2 cellular contexts compared by ENCODE assay signal in genomic region chr13:110348309-110348625, GRCh38.
TF ChIP-seq lines count a peak whose summit lies in the region.

No MANE protein-coding gene starts in this region.

TF ChIP-seq in IMR-90, 13 proteins besides CTCF, POLR2A, EP300 and RAD21:
- TF ChIP-seq MAZ (IDR thresholded peaks at IDR 0.05; ENCODE audit: borderline replicate concordance, low read depth, low read length) (no peak), RCOR1 (IDR thresholded peaks at IDR 0.05; ENCODE audit: insufficient replicate concordance, low read length) (no peak), SMC3 (IDR thresholded peaks at IDR 0.05; ENCODE audit: low read depth, low read length) (no peak), CEBPB (IDR thresholded peaks at IDR 0.05; ENCODE audit: low read depth, low read length) (no peak), MXI1 (IDR thresholded peaks at IDR 0.05; ENCODE audit: borderline replicate concordance, low read depth, low read length) (no peak), MAFK (IDR thresholded peaks at IDR 0.05; ENCODE audit: low read depth, low read length) (no peak), FOS (IDR thresholded peaks at IDR 0.05; ENCODE audit: low read depth, low read length) (no peak), BHLHE40 (IDR thresholded peaks at IDR 0.05; ENCODE audit: low read depth, low read length) (no peak), CHD1 (IDR thresholded peaks at IDR 0.05; ENCODE audit: low read depth, low read length) (no peak), NFE2L2 (IDR thresholded peaks at IDR 0.05; ENCODE audit: low read depth, low read length) (no peak), RFX5 (IDR thresholded peaks at IDR 0.05; ENCODE audit: low read depth, low read length) (no peak), ELK1 (IDR thresholded peaks at IDR 0.05; ENCODE audit: borderline replicate concordance, low read depth, low read length) (no peak), USF2 (IDR thresholded peaks at IDR 0.05; ENCODE audit: low read depth, low read length) (no peak)
TF ChIP-seq in IMR-90: peak in this region for 0.

TF ChIP-seq in HepG2, 621 proteins besides CTCF, POLR2A, EP300 and RAD21:
- TF ChIP-seq TBP (CRISPR knock-in tag; IDR thresholded peaks at IDR 0.05): no peak
- no peak for TF ChIP-seq GABPA (IDR thresholded peaks at IDR 0.05; ENCODE audit: low read depth, low read length)
- no peak for TF ChIP-seq GABPA (CRISPR knock-in tag; IDR thresholded peaks at IDR 0.05; ENCODE audit: low read depth)
- TF ChIP-seq HIVEP1 (CRISPR knock-in tag; IDR thresholded peaks at IDR 0.05): no peak
- no peak for TF ChIP-seq ZNF883 (CRISPR knock-in tag; IDR thresholded peaks at IDR 0.05; ENCODE audit: not compliant biosample characterization)
- no peak for TF ChIP-seq DRAP1 (CRISPR knock-in tag; IDR thresholded peaks at IDR 0.05)
- no peak for TF ChIP-seq ZNF382 (CRISPR knock-in tag; IDR thresholded peaks at IDR 0.05; ENCODE audit: borderline replicate concordance)
- TF ChIP-seq ZBTB39 (CRISPR knock-in tag; IDR thresholded peaks at IDR 0.05): no peak
- no peak for TF ChIP-seq ZNF766 (CRISPR knock-in tag; IDR thresholded peaks at IDR 0.05; ENCODE audit: borderline replicate concordance)
- TF ChIP-seq DDIT3 (CRISPR knock-in tag; IDR thresholded peaks at IDR 0.05): no peak
- TF ChIP-seq CHD2 (IDR thresholded peaks at IDR 0.05; ENCODE audit: low read depth, low read length): no peak
- no peak for TF ChIP-seq ZNF446 (CRISPR knock-in tag; IDR thresholded peaks at IDR 0.05)
- TF ChIP-seq KLF9 (CRISPR knock-in tag; IDR thresholded peaks at IDR 0.05; ENCODE audit: low read depth): no peak
- TF ChIP-seq ZNF264 (CRISPR knock-in tag; IDR thresholded peaks at IDR 0.05): no peak
- no peak for TF ChIP-seq ZNF570 (CRISPR knock-in tag; IDR thresholded peaks at IDR 0.05; ENCODE audit: borderline replicate concordance)
- no peak for TF ChIP-seq ZNF605 (CRISPR knock-in tag; IDR thresholded peaks at IDR 0.05)
- no peak for TF ChIP-seq SMAD9 (CRISPR knock-in tag; IDR thresholded peaks at IDR 0.05)
- TF ChIP-seq KMT2A (CRISPR knock-in tag; IDR thresholded peaks at IDR 0.05): no peak
- no peak for TF ChIP-seq ZNF597 (CRISPR knock-in tag; IDR thresholded peaks at IDR 0.05)
- TF ChIP-seq ZNF292 (CRISPR knock-in tag; IDR thresholded peaks at IDR 0.05; ENCODE audit: borderline replicate concordance, low read depth): no peak
